Comparison of ENCODE assay signal across 19 cellular contexts in the genomic region with DNA sequence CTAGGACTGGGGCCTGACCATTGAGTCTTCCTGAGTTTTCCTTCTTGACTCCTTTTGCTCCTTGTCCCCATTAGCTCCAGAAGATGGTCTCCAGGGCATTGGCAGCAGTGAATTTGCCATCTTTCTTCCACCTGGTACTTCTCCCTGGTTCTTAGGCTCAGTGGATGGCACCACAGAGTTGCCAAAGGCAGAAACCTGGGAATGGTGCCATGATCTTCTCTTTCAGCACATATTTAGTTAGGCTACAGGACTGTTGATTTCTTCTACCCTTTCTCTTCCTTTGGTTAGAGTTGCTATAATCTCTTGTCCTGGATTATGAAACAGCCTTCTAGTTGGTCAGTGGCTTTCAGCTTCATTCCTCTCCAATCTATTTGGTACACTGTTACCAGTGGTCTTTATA. TPM values are rescaled to one million over a fixed set of nuclear protein-coding genes. Genes with fewer than 3 reads are reported as not detected.
DNase-seq lines count a peak whose midpoint lies in the region; ATAC-seq, FAIRE-seq and TF ChIP-seq lines count a peak whose summit lies in the region.
"Had no signal": no experiment of that assay in that cellular context is flagged by ENCODE, and none has a peak within 500 bp of the region (broad histone marks: within the 10 kb centered on the region; RNA-seq: fewer than 3 reads in every experiment).

No MANE protein-coding gene starts in this region.

- peak; percentile 5 for DNase-seq in NCI-H2196 (lab: John Stamatoyannopoulos, UW; ENCODE audit: unreplicated experiment)
- DNase-seq in NCI-H2196 treated with DMSO at 0.1 percent for 48 hours (lab: John Stamatoyannopoulos, UW; ENCODE audit: unreplicated experiment): no peak
- DNase-seq in right cardiac atrium: peak in 1 of 3 donors; percentile 8
- DNase-seq in right atrium auricular region (ENCODE audit: low spot score): no peak
- DNase-seq in left lobe of liver (ENCODE audit: low spot score): no peak
- DNase-seq in GM12891 (ENCODE audit: insufficient read length, low spot score): no peak
- DNase-seq in LoVo (ENCODE audit: low spot score): no peak
- DNase-seq: CD8-positive, alpha-beta T cell; COR-L47; DMS153; DMS79 treated with DMSO at 0.1 percent for 48 hours; EL; GDM1; GOT3; H9 had no signal

- peak overlapping the region; percentile 16 for H3K27ac ChIP-seq in right cardiac atrium (ENCODE audit: low read length)
- H3K27ac ChIP-seq in right atrium auricular region: no peak overlapping the region
- H3K27ac ChIP-seq in stomach smooth muscle (ENCODE audit: low read length): peak overlapping the region; percentile 33
- H3K27ac ChIP-seq: 22Rv1 had no signal

- no peak overlapping the region for H3K4me3 ChIP-seq in right cardiac atrium (ENCODE audit: low read length)
- H3K4me3 ChIP-seq in right atrium auricular region: no peak overlapping the region
- no peak overlapping the region for H3K4me3 ChIP-seq in stomach smooth muscle (ENCODE audit: low read length in 2 of 2)

- H3K4me1 ChIP-seq in right cardiac atrium (ENCODE audit: control insufficient read depth, insufficient read depth, low read length) (peaks cover 4% of the 10 kb centered on the region), right atrium auricular region (peaks cover 0 to 38% of the 10 kb centered on the region in 2 donors), stomach smooth muscle (ENCODE audit: control insufficient read depth, insufficient read depth, low read length) (peaks cover 22% of the 10 kb centered on the region)

- no peak overlapping the region for H3K9ac ChIP-seq in stomach smooth muscle (ENCODE audit: low read length in 2 of 2)

- H3K27me3 ChIP-seq in right cardiac atrium (ENCODE audit: control insufficient read depth, insufficient read depth) (no peaks in the 10 kb centered on the region), right atrium auricular region (no peaks in the 10 kb centered on the region), stomach smooth muscle (ENCODE audit: control insufficient read depth in 1 of 2, insufficient read depth in 2 of 2, low read length in 2 of 2) (no peaks in the 10 kb centered on the region)

- TF ChIP-seq POLR2A in GM12891 (IDR thresholded peaks at IDR 0.05; ENCODE audit: low read depth, low read length): no peak

- TF ChIP-seq CTCF in right atrium auricular region (IDR thresholded peaks at IDR 0.05): no peak

- H3K9me3 ChIP-seq in right cardiac atrium (ENCODE audit: control insufficient read depth, low read length) (no peaks in the 10 kb centered on the region), right atrium auricular region (no peaks in the 10 kb centered on the region), stomach smooth muscle (ENCODE audit: control insufficient read depth in 2 of 2, low read length in 2 of 2) (no peaks in the 10 kb centered on the region)

- intact Hi-C loops in right cardiac atrium (cut with DNase I): no loop called here

- ATAC-seq in right cardiac atrium (no peak), left lobe of liver (peak; percentile 91)
- ATAC-seq: CD8-positive, alpha-beta T cell had no signal

- no peaks in the 10 kb centered on the region for H3K36me3 ChIP-seq in right atrium auricular region
- no peaks in the 10 kb centered on the region for H3K36me3 ChIP-seq in stomach smooth muscle (ENCODE audit: control insufficient read depth in 2 of 2, insufficient read depth in 2 of 2, low read length in 2 of 2)

- FAIRE-seq in GM12891 (lab: Jason Lieb, UNC): no peak
- FAIRE-seq: D721Med, HTR-8/SVneo had no signal

TF ChIP-seq in GM12891, 5 proteins besides CTCF, POLR2A, EP300 and RAD21:
- TF ChIP-seq TAF1 (IDR thresholded peaks at IDR 0.05; ENCODE audit: low read depth, low read length): no peak
- TF ChIP-seq SPI1 (IDR thresholded peaks at IDR 0.05; ENCODE audit: low read depth, low read length): no peak
- no peak for TF ChIP-seq POU2F2 (IDR thresholded peaks at IDR 0.05; ENCODE audit: low read depth, low read length)
- no peak for TF ChIP-seq PAX5 (IDR thresholded peaks at IDR 0.05; ENCODE audit: insufficient read depth, low read length, severe bottlenecking)
- no peak for TF ChIP-seq POLR2AphosphoS5 (IDR thresholded peaks at IDR 0.05; ENCODE audit: low read depth, low read length)

RNA-seq across cellular contexts. Expression of a gene that starts 6.2 kb away (rescaled TPM):
- 10 to 100 TPM; 10.7 to 17.7 (median 14.9) TPM for total RNA-seq in right cardiac atrium
- polyA plus RNA-seq in right cardiac atrium: 5.3 TPM
- total RNA-seq in right atrium auricular region: 10 to 100 TPM; 10.4 to 12.5 TPM
- 6.7 TPM for total RNA-seq in left lobe of liver
- 5.3 TPM for polyA plus RNA-seq in GM12891 (2012; ENCODE audit: low read depth, missing spikeins)

Comparison
In these comparisons a context has a peak if more than half of its experiments do, and no peak if none do; other contexts are left out.
1. H3K27ac ChIP-seq: peak in right cardiac atrium (single experiment) and stomach smooth muscle (single experiment); none in right atrium auricular region (0 of 2).